Comparison of ENCODE assay signal across 8 cellular contexts in the genomic region with DNA sequence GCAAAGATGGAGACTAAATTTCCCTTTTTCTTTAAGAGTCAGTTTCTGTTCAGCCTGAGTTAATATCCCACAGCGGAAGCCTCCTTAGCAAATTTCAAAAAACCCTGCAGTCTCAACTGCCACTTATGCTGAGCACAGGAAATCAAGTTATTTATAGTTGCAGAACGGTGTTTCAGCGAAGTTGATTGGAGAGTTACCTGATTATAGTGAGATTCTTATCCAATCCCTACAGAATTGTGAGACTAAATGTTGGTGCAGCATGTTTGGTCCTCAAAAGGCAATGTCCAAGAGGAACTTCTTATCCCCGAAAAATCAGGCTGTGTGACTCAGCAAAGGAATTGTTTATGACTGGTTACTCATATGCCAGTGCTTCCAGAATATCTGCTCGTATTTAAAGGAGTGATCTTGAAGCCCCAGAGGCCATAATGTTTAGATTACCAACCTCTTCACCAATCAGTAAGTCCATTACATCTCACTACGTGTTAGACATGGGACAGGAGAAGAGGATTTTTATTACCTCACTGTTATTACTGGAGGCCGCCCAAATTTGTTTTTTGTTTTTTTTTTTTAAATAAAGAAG.
DNase-seq lines count a peak whose midpoint lies in the region; ATAC-seq and TF ChIP-seq lines count a peak whose summit lies in the region.

No MANE protein-coding gene starts in this region.

- H3K9me3 ChIP-seq in prostate gland, result no peaks in the 10 kb centered on the region

- peak overlapping the region; percentile 90 to 98 for H3K27ac Mint-ChIP-seq in effector memory CD8-positive, alpha-beta T cell

- H3K4me1 Mint-ChIP-seq in effector memory CD8-positive, alpha-beta T cell (ENCODE audit: low read depth in 2 of 2), result peaks cover 65 to 76% of the 10 kb centered on the region in 2 donors

- ATAC-seq in GM21381 (IDR thresholded peaks at IDR 0.05; ENCODE audit: unreplicated experiment) (peak; percentile 16), GM18867 (IDR thresholded peaks at IDR 0.05; ENCODE audit: unreplicated experiment) (no peak), GM18873 (IDR thresholded peaks at IDR 0.05; ENCODE audit: low FRiP score, unreplicated experiment) (no peak)
- ATAC-seq in effector memory CD8-positive, alpha-beta T cell (replicated peaks), result peak; percentile 11

- no peaks in the 10 kb centered on the region for H3K9me3 Mint-ChIP-seq in effector memory CD8-positive, alpha-beta T cell

- TF ChIP-seq POLR2A in prostate gland (IDR thresholded peaks at IDR 0.05), result peak; percentile 34

- TF ChIP-seq CTCF in AG09309 (IDR thresholded peaks at IDR 0.05; ENCODE audit: control insufficient read depth, insufficient read depth, low read depth, low read length, missing control alignments) (no peak), prostate gland (IDR thresholded peaks at IDR 0.05) (no peak)

- H3K27ac ChIP-seq in prostate gland, result peak overlapping the region; percentile 91 to 97

- peaks cover 72% of the 10 kb centered on the region for H3K36me3 Mint-ChIP-seq in effector memory CD8-positive, alpha-beta T cell (ENCODE audit: insufficient read depth)

- H3K4me1 ChIP-seq in prostate gland (replicated peaks), result peaks cover 41% of the 10 kb centered on the region

- H3K4me3 ChIP-seq in AG09309 (ENCODE audit: control insufficient read depth, low read depth, low read length), result no peak overlapping the region
- H3K4me3 ChIP-seq in prostate gland, result no peak overlapping the region

- H3K27me3 Mint-ChIP-seq in effector memory CD8-positive, alpha-beta T cell, result no peaks in the 10 kb centered on the region

- H3K4me3 Mint-ChIP-seq in effector memory CD8-positive, alpha-beta T cell, result peak overlapping the region; percentile 91 to 99

- DNase-seq in AG09309 (ENCODE audit: low read depth) (peak; percentile 76), SIG-M5 treated with dmso at 0.1 percent for 504 hours (lab: John Stamatoyannopoulos, UW; ENCODE audit: unreplicated experiment) (peak; percentile 92), prostate gland (ENCODE audit: low spot score) (no peak)
- no peak for DNase-seq in effector memory CD8-positive, alpha-beta T cell
- DNase-seq in stimulated activated CD4-positive, alpha-beta T cell treated with anti-CD3 and anti-CD28 coated beads, Interleukin-4, amount 100 ng/mL, for 4 hours, result no peak

- intact Hi-C loops in prostate gland (cut with DNase I), result no loop called here

- 22% methylated on average over 7 of the region's 7 CpGs for WGBS in prostate gland

- no peaks in the 10 kb centered on the region for H3K36me3 ChIP-seq in prostate gland

- H3K27me3 ChIP-seq in prostate gland (replicated peaks; ENCODE audit: insufficient read depth), result no peaks in the 10 kb centered on the region

Comparison
In these comparisons a context has a peak if more than half of its experiments do, and no peak if none do; other contexts are left out.
1. DNase-seq: peak in AG09309 (single experiment) and SIG-M5 treated with dmso at 0.1 percent for 504 hours (single experiment); none in effector memory CD8-positive, alpha-beta T cell (0 of 3), prostate gland (single experiment) and stimulated activated CD4-positive, alpha-beta T cell treated with anti-CD3 and anti-CD28 coated beads, Interleukin-4, amount 100 ng/mL, for 4 hours (0 of 2).
2. ATAC-seq: peak in GM21381 (single experiment) and effector memory CD8-positive, alpha-beta T cell (single experiment); none in GM18867 (single experiment) and GM18873 (single experiment).